ENCODE assay signal across 8 cellular contexts in genomic region chr22:19524170-19525115, GRCh38. TPM values are rescaled to one million over a fixed set of nuclear protein-coding genes. Genes with fewer than 3 reads are reported as not detected.
DNase-seq lines count a peak whose midpoint lies in the region; ATAC-seq and TF ChIP-seq lines count a peak whose summit lies in the region.

CLDN5 (minus strand) TSS chr22:19524410; CDS start chr22:19524255, 155 bp downstream.

- DNase-seq in NCI-H1092 treated with DMSO at 0.1 percent for 48 hours (lab: John Stamatoyannopoulos, UW) (peak; percentile 19), NCI-H1092 (lab: John Stamatoyannopoulos, UW) (no peak), fibroblast of villous mesenchyme (ENCODE audit: low read depth) (peak; percentile 24), omental fat pad (ENCODE audit: low spot score) (no peak), RPMI8226 (no peak), GM19238 (ENCODE audit: insufficient read length, low spot score) (no peak), NCI-H2081 treated with DMSO at 0.1 percent for 48 hours (lab: John Stamatoyannopoulos, UW) (no peak)

- no peak for ATAC-seq in omental fat pad (ENCODE audit: low FRiP score)

- TF ChIP-seq CTCF in VCaP (conservative IDR thresholded peaks at IDR 0.05): no peak
- no peak for TF ChIP-seq CTCF in fibroblast of villous mesenchyme (IDR thresholded peaks at IDR 0.05; ENCODE audit: insufficient read depth, low read depth, low read length)
- TF ChIP-seq CTCF in omental fat pad (IDR thresholded peaks at IDR 0.05): no peak

- H3K4me3 ChIP-seq in fibroblast of villous mesenchyme (ENCODE audit: low read depth, low read length): peak within 1 kb of the TSS; percentile 50

- H3K27ac ChIP-seq in VCaP: peak within 1 kb of the TSS; percentile 59; the same call in 1 of the 2 replicates

RNA-seq across cellular contexts. Expression of gene CLDN5, which starts in this region (rescaled TPM):
- total RNA-seq in fibroblast of villous mesenchyme (not detected in 2 replicates), omental fat pad (100 to 1,000 TPM in 2 of 4 donors, 10 to 100 TPM in 2; 67.6 to 367 (median 162) TPM)

Comparison
In these comparisons a context has a peak if more than half of its experiments do, and no peak if none do; other contexts are left out.
1. RNA of gene CLDN5 (total RNA-seq): 67.6 to 367 TPM in omental fat pad; not detected in fibroblast of villous mesenchyme; every median in the first group is over 10 times any median in the second.
2. Peak in DNase-seq and H3K4me3 ChIP-seq in fibroblast of villous mesenchyme; RNA of the gene not detected or under 1 TPM.